In genomic region chr3:196996454-196997265, GRCh38 we compare ENCODE assay signal across 17 cellular contexts. TPM values are rescaled to one million over a fixed set of nuclear protein-coding genes. Genes with fewer than 3 reads are reported as not detected.
DNase-seq lines count a peak whose midpoint lies in the region; ATAC-seq and TF ChIP-seq lines count a peak whose summit lies in the region.
"Had no signal": no experiment of that assay in that cellular context is flagged by ENCODE, and none has a peak within 500 bp of the region (broad histone marks: within the 10 kb centered on the region; RNA-seq: fewer than 3 reads in every experiment).

No MANE protein-coding gene starts in this region.

- no peak overlapping the region for H2BK5ac ChIP-seq in trophoblast cell (ENCODE audit: low read depth, low read length, poor library complexity)

- no peak overlapping the region for H3K14ac ChIP-seq in trophoblast cell (ENCODE audit: low read length)

- no peak overlapping the region for H3K4me3 ChIP-seq in spleen
- H3K4me3 ChIP-seq in trophoblast cell (ENCODE audit: low read depth, low read length), result no peak overlapping the region
- H3K4me3 ChIP-seq in naive thymus-derived CD4-positive, alpha-beta T cell (ENCODE audit: low read length), result no peak overlapping the region

- no peak overlapping the region for H2AK5ac ChIP-seq in trophoblast cell (ENCODE audit: low read length)

- H4K12ac ChIP-seq in trophoblast cell (ENCODE audit: low read depth, low read length), result no peak overlapping the region

- TF ChIP-seq POLR2A in spleen (IDR thresholded peaks at IDR 0.05), result no peak

- no peak overlapping the region for H4K8ac ChIP-seq in trophoblast cell (ENCODE audit: low read depth, low read length)

- no peaks in the 10 kb centered on the region for H3K27me3 ChIP-seq in spleen (replicated peaks in 1 of 7)
- no peaks in the 10 kb centered on the region for H3K27me3 ChIP-seq in trophoblast cell (ENCODE audit: insufficient read depth, low read length)
- H3K27me3 ChIP-seq in naive thymus-derived CD4-positive, alpha-beta T cell (ENCODE audit: control insufficient read depth in 2 of 2, insufficient read depth in 2 of 2, low read length in 2 of 2), result no peaks in the 10 kb centered on the region
- H3K27me3 ChIP-seq: brain microvascular endothelial cell had no signal

- no peaks in the 10 kb centered on the region for H3K79me2 ChIP-seq in trophoblast cell (ENCODE audit: control insufficient read depth, insufficient read depth, low read length, poor library complexity)

- no peak overlapping the region for H2BK12ac ChIP-seq in trophoblast cell (ENCODE audit: low read length)

- CTCF ChIA-PET in naive thymus-derived CD4-positive, alpha-beta T cell (lab: Charles Lee), result interaction anchor here (1.1 kb wide), 1 partner anchor 33 kb away, joined by 5 read pairs; the partner anchor contains the start of gene MELTF

- H3K36me3 Mint-ChIP-seq in naive thymus-derived CD4-positive, alpha-beta T cell, result no peaks in the 10 kb centered on the region

- no peak overlapping the region for H3K4me3 Mint-ChIP-seq in naive thymus-derived CD4-positive, alpha-beta T cell
- H3K4me3 Mint-ChIP-seq: stimulated activated naive CD8-positive, alpha-beta T cell treated with anti-CD3 and anti-CD28 coated beads, Interleukin-15, Interleukin-2, amounts not matched to agents 100 ng/mL and 50 ng/mL, for 24 hours had no signal

- H3K27me3 Mint-ChIP-seq in naive thymus-derived CD4-positive, alpha-beta T cell, result peaks cover 0 to 1% (median 0%) of the 10 kb centered on the region in 5 donors
- H3K27me3 Mint-ChIP-seq: stimulated activated naive CD8-positive, alpha-beta T cell treated with anti-CD3 and anti-CD28 coated beads, Interleukin-15, Interleukin-2, amounts not matched to agents 100 ng/mL and 50 ng/mL, for 24 hours had no signal

- H4K91ac ChIP-seq in trophoblast cell (ENCODE audit: low read depth, low read length), result no peak overlapping the region

- POLR2A ChIA-PET in naive thymus-derived CD4-positive, alpha-beta T cell (lab: Charles Lee), result no interaction called here

- no peak overlapping the region for H3K4ac ChIP-seq in trophoblast cell (ENCODE audit: low read depth, low read length)

- H3K9me3 Mint-ChIP-seq in naive thymus-derived CD4-positive, alpha-beta T cell, result peaks cover 0 to 2% (median 0%) of the 10 kb centered on the region in 11 donors
- H3K9me3 Mint-ChIP-seq: activated T-helper 2 cell treated with anti-CD3 and anti-CD28 coated beads, Interferon-gamma antibody, Interleukin-2, Interleukin-4, amounts not matched to agents 10 μg/mL and 5 μg/mL and 100 μg/mL, durations not matched to agents 14 hours and 24 hours and 36 hours; stimulated activated naive CD8-positive, alpha-beta T cell treated with anti-CD3 and anti-CD28 coated beads, Interleukin-15, Interleukin-2, amounts not matched to agents 100 ng/mL and 50 ng/mL, for 24 hours had no signal

- no peak overlapping the region for H3K4me2 ChIP-seq in trophoblast cell (ENCODE audit: low read length)

- H3K36me3 ChIP-seq in spleen (no peaks in the 10 kb centered on the region), trophoblast cell (ENCODE audit: control insufficient read depth in 1 of 2, insufficient read depth in 2 of 2, low read length in 2 of 2) (no peaks in the 10 kb centered on the region)
- no peaks in the 10 kb centered on the region for H3K36me3 ChIP-seq in naive thymus-derived CD4-positive, alpha-beta T cell (ENCODE audit: control insufficient read depth in 2 of 3, insufficient read depth in 3 of 3, low read length in 3 of 3)
- H3K36me3 ChIP-seq: brain microvascular endothelial cell had no signal

- H3K9ac ChIP-seq in trophoblast cell (ENCODE audit: low read length), result no peak overlapping the region

- no peak overlapping the region for H2AFZ ChIP-seq in trophoblast cell (ENCODE audit: insufficient read depth, low read length, poor library complexity)

- no peaks in the 10 kb centered on the region for H3K9me3 ChIP-seq in spleen
- H3K9me3 ChIP-seq in trophoblast cell (ENCODE audit: insufficient read depth, low read depth, low read length), result peaks cover 7% of the 10 kb centered on the region
- no peaks in the 10 kb centered on the region for H3K9me3 ChIP-seq in naive thymus-derived CD4-positive, alpha-beta T cell (ENCODE audit: control insufficient read depth in 2 of 3, low read length in 3 of 3)
- H3K9me3 ChIP-seq: Caco-2 had no signal

- WGBS in spleen, 5 donors, result 82 to 89% (median 86%) methylated on average over 17 of the region's 17 CpGs
- WGBS in trophoblast cell (ENCODE audit: extremely low coverage, insufficient coverage, insufficient read length), result no CpG with 5 or more reads among the region's 17 CpGs

- no peak overlapping the region for H3K23ac ChIP-seq in trophoblast cell (ENCODE audit: low read length)

- H3K27ac Mint-ChIP-seq in naive thymus-derived CD4-positive, alpha-beta T cell, result no peak overlapping the region
- H3K27ac Mint-ChIP-seq: activated T-helper 2 cell treated with anti-CD3 and anti-CD28 coated beads, Interferon-gamma antibody, Interleukin-2, Interleukin-4, amounts not matched to agents 10 μg/mL and 5 μg/mL and 100 μg/mL, durations not matched to agents 14 hours and 24 hours and 36 hours; stimulated activated naive CD8-positive, alpha-beta T cell treated with anti-CD3 and anti-CD28 coated beads, Interleukin-15, Interleukin-2, amounts not matched to agents 100 ng/mL and 50 ng/mL, for 24 hours had no signal

- H3K27ac ChIP-seq in spleen, result no peak overlapping the region
- no peak overlapping the region for H3K27ac ChIP-seq in trophoblast cell (ENCODE audit: low read depth, low read length)
- H3K27ac ChIP-seq in naive thymus-derived CD4-positive, alpha-beta T cell (ENCODE audit: low read depth, low read length), result no peak overlapping the region
- H3K27ac ChIP-seq: 22Rv1, brain microvascular endothelial cell had no signal

- TF ChIP-seq CTCF in spleen (IDR thresholded peaks at IDR 0.05 in 8 of 11, conservative IDR thresholded peaks at IDR 0.05 in 3 of 11), result no peak

- peaks cover 0 to 4% (median 2%) of the 10 kb centered on the region in 7 donors for H3K4me1 Mint-ChIP-seq in naive thymus-derived CD4-positive, alpha-beta T cell

- H3K79me1 ChIP-seq in trophoblast cell (ENCODE audit: low read length), result no peaks in the 10 kb centered on the region

- H3K4me1 ChIP-seq in spleen, result peaks cover 0 to under 1% (median 0%) of the 10 kb centered on the region in 6 donors
- no peaks in the 10 kb centered on the region for H3K4me1 ChIP-seq in trophoblast cell (ENCODE audit: control insufficient read depth in 1 of 2, insufficient read depth in 2 of 2, low read length in 2 of 2)
- H3K4me1 ChIP-seq in naive thymus-derived CD4-positive, alpha-beta T cell (ENCODE audit: control insufficient read depth in 2 of 2, insufficient read depth in 2 of 2, low read length in 2 of 2), result no peaks in the 10 kb centered on the region
- H3K4me1 ChIP-seq: Caco-2 had no signal

- intact Hi-C loops in spleen (cut with DNase I; ENCODE audit: low total_unique reads), result no loop called here
- intact Hi-C loops in naive thymus-derived CD4-positive, alpha-beta T cell (cut with micrococcal nuclease), result no loop called here

- peak; percentile 65 for ATAC-seq in esophagus mucosa
- no peak for ATAC-seq in naive thymus-derived CD4-positive, alpha-beta T cell
- ATAC-seq: Right ventricle myocardium inferior had no signal

- peak; percentile 59 for DNase-seq in DMS53 (lab: John Stamatoyannopoulos, UW)
- no peak for DNase-seq in DMS53 treated with DMSO at 0.1 percent for 48 hours (lab: John Stamatoyannopoulos, UW; ENCODE audit: unreplicated experiment)
- DNase-seq in NCI-H345 (lab: John Stamatoyannopoulos, UW), result peak; percentile 59
- peak; percentile 41 for DNase-seq in spleen
- no peak for DNase-seq in trophoblast cell
- DNase-seq in naive thymus-derived CD4-positive, alpha-beta T cell, result no peak
- DNase-seq in NCI-H1694 treated with DMSO at 0.1 percent for 48 hours (lab: John Stamatoyannopoulos, UW), result no peak
- DNase-seq: brain microvascular endothelial cell, head of caudate nucleus, NCI-H748 treated with DMSO at 0.1 percent for 48 hours, retina had no signal

- H3K18ac ChIP-seq in trophoblast cell (ENCODE audit: low read length), result no peak overlapping the region

- H2BK120ac ChIP-seq in trophoblast cell (ENCODE audit: insufficient read depth, low read length, poor library complexity), result no peak overlapping the region

RNA-seq across cellular contexts. Expression of gene PIGZ, which starts 28.0 kb away (rescaled TPM):
- total RNA-seq in esophagus mucosa (3.7 TPM), spleen (1 to 10 TPM; 2.0 to 5.1 (median 2.6) TPM)
- 1 to 10 TPM; 2.0 to 2.6 (median 2.2) TPM for polyA plus RNA-seq in spleen
- 0.15 and 0.16 TPM in 2 replicates for polyA plus RNA-seq in trophoblast cell (2013)
- 1 to 10 TPM in 2 of 5 experiments, under 1 TPM in 2, not detected in 1; 0.22 to 2.7 (median 1.6) TPM for total RNA-seq in naive thymus-derived CD4-positive, alpha-beta T cell
- under 1 TPM; 0.20 to 0.65 TPM for polyA plus RNA-seq in naive thymus-derived CD4-positive, alpha-beta T cell

RNA-seq across cellular contexts. Expression of gene MELTF, which starts 33.0 kb away (rescaled TPM):
- 2.8 TPM for total RNA-seq in esophagus mucosa
- 1 to 10 TPM in 5 of 7 donors, under 1 TPM in 2; 0.65 to 3.9 (median 1.8) TPM for total RNA-seq in spleen
- polyA plus RNA-seq in spleen, result under 1 TPM; 0.41 to 0.77 (median 0.67) TPM
- polyA plus RNA-seq in trophoblast cell (2013), result 6.3 and 6.6 TPM in 2 replicates
- 1 to 10 TPM in 3 of 5 experiments, under 1 TPM in 2; 0.51 to 7.6 (median 2.7) TPM for total RNA-seq in naive thymus-derived CD4-positive, alpha-beta T cell
- under 1 TPM in 1 of 2 donors, not detected in 1; 0.09 TPM for polyA plus RNA-seq in naive thymus-derived CD4-positive, alpha-beta T cell

RNA-seq across cellular contexts. Expression of gene NCBP2, which starts 54.3 kb away (rescaled TPM):
- total RNA-seq in esophagus mucosa, result 28.2 TPM
- 10 to 100 TPM; 44.6 to 50.2 (median 48.7) TPM for total RNA-seq in spleen
- 10 to 100 TPM; 53.7 to 61.1 (median 56.9) TPM for polyA plus RNA-seq in spleen
- 54.5 and 56.4 TPM in 2 replicates for polyA plus RNA-seq in trophoblast cell (2013)
- total RNA-seq in naive thymus-derived CD4-positive, alpha-beta T cell, result 10 to 100 TPM; 42.9 to 77.3 (median 67.5) TPM
- polyA plus RNA-seq in naive thymus-derived CD4-positive, alpha-beta T cell, result 10 to 100 TPM; 74.3 to 96.9 TPM

Comparison
In these comparisons a context has a peak if more than half of its experiments do, and no peak if none do; other contexts are left out.
1. DNase-seq: peak in DMS53 (single experiment), NCI-H345 (single experiment) and spleen (single experiment); none in DMS53 treated with DMSO at 0.1 percent for 48 hours (single experiment), trophoblast cell (0 of 2), naive thymus-derived CD4-positive, alpha-beta T cell (0 of 9) and NCI-H1694 treated with DMSO at 0.1 percent for 48 hours (single experiment).